In genomic region chr19:35712529-35712909, GRCh38 we compare ENCODE assay signal across 19 cellular contexts. TPM values are rescaled to one million over a fixed set of nuclear protein-coding genes. Genes with fewer than 3 reads are reported as not detected.
DNase-seq lines count a peak whose midpoint lies in the region; ATAC-seq and TF ChIP-seq lines count a peak whose summit lies in the region.
"Had no signal": no experiment of that assay in that cellular context is flagged by ENCODE, and none has a peak within 500 bp of the region (broad histone marks: within the 10 kb centered on the region; RNA-seq: fewer than 3 reads in every experiment).

No MANE protein-coding gene starts in this region.

- H3K27ac Mint-ChIP-seq in CD8-positive, alpha-beta T cell: peak overlapping the region; percentile 90
- peak overlapping the region; percentile 95 for H3K27ac Mint-ChIP-seq in activated T-helper 1 cell treated with anti-CD3 and anti-CD28 coated beads, Interleukin-12 subunit alpha, Interleukin-12 subunit beta, Interleukin-2, Interleukin-4 antibody, amounts not matched to agents 30 ng/mL and 10 ng/mL and 1 ng/mL, durations not matched to agents 14 hours and 24 hours and 36 hours

- peak in 1 of 7 experiments; percentile 32 for DNase-seq in CD8-positive, alpha-beta T cell
- DNase-seq in Karpas-422: peak; percentile 28
- no peak for DNase-seq in activated T-helper 1 cell treated with anti-CD3 and anti-CD28 coated beads, Interleukin-12 subunit alpha, Interleukin-12 subunit beta, Interleukin-2, Interleukin-4 antibody, amounts not matched to agents 30 ng/mL and 10 ng/mL and 1 ng/mL, durations not matched to agents 14 hours and 24 hours and 36 hours (ENCODE audit: low spot score)
- peak; percentile 51 to 53 for DNase-seq in stimulated activated CD4-positive, alpha-beta T cell treated with anti-CD3 and anti-CD28 coated beads, Interleukin-2, amount 100 ng/mL, for 24 hours
- DNase-seq in hepatic stellate cell (ENCODE audit: low spot score): no peak
- DNase-seq in NCI-H2107 treated with DMSO at 0.1 percent for 48 hours (lab: John Stamatoyannopoulos, UW; ENCODE audit: unreplicated experiment): no peak
- DNase-seq in mucosa of gallbladder (ENCODE audit: low spot score): no peak
- no peak for DNase-seq in RKO (ENCODE audit: low spot score)
- DNase-seq: Caco-2, cerebellar nuclear complex, HCEC 1CT, mucosa of descending colon, NCI-H1694 treated with DMSO at 0.1 percent for 48 hours, NCI-H526 treated with DMSO at 0.1 percent for 48 hours, T1000 had no signal

- H3K9me3 ChIP-seq in CD8-positive, alpha-beta T cell (ENCODE audit: low read length): no peaks in the 10 kb centered on the region
- H3K9me3 ChIP-seq in Karpas-422 (ENCODE audit: low read length): no peaks in the 10 kb centered on the region
- H3K9me3 ChIP-seq: Caco-2, mucosa of descending colon, prostate gland, suprapubic skin had no signal

- H4K20me1 ChIP-seq in Karpas-422 (ENCODE audit: insufficient read depth, low read depth, low read length): 0 out of 2 replicates have a peak, but pooled peaks cover 8% of the 10 kb centered on the region

- H3K9me3 Mint-ChIP-seq in CD8-positive, alpha-beta T cell: no peaks in the 10 kb centered on the region
- no peaks in the 10 kb centered on the region for H3K9me3 Mint-ChIP-seq in activated T-helper 1 cell treated with anti-CD3 and anti-CD28 coated beads, Interleukin-12 subunit alpha, Interleukin-12 subunit beta, Interleukin-2, Interleukin-4 antibody, amounts not matched to agents 30 ng/mL and 10 ng/mL and 1 ng/mL, durations not matched to agents 14 hours and 24 hours and 36 hours

- H3K36me3 ChIP-seq in CD8-positive, alpha-beta T cell (ENCODE audit: insufficient read depth, low read length): no peaks in the 10 kb centered on the region
- no peaks in the 10 kb centered on the region for H3K36me3 ChIP-seq in Karpas-422 (ENCODE audit: insufficient read depth, low read length)
- H3K36me3 ChIP-seq: prostate gland, suprapubic skin had no signal

- no peaks in the 10 kb centered on the region for H3K36me3 Mint-ChIP-seq in CD8-positive, alpha-beta T cell
- H3K36me3 Mint-ChIP-seq in activated T-helper 1 cell treated with anti-CD3 and anti-CD28 coated beads, Interleukin-12 subunit alpha, Interleukin-12 subunit beta, Interleukin-2, Interleukin-4 antibody, amounts not matched to agents 30 ng/mL and 10 ng/mL and 1 ng/mL, durations not matched to agents 14 hours and 24 hours and 36 hours (ENCODE audit: low read depth): peaks cover 25% of the 10 kb centered on the region

- H3K4me1 Mint-ChIP-seq in CD8-positive, alpha-beta T cell (ENCODE audit: low read depth): peaks cover 55% of the 10 kb centered on the region
- H3K4me1 Mint-ChIP-seq in activated T-helper 1 cell treated with anti-CD3 and anti-CD28 coated beads, Interleukin-12 subunit alpha, Interleukin-12 subunit beta, Interleukin-2, Interleukin-4 antibody, amounts not matched to agents 30 ng/mL and 10 ng/mL and 1 ng/mL, durations not matched to agents 14 hours and 24 hours and 36 hours (ENCODE audit: low read depth): peaks cover 53% of the 10 kb centered on the region

- peak overlapping the region; percentile 28 for H3K27ac ChIP-seq in CD8-positive, alpha-beta T cell (ENCODE audit: low read depth, low read length)
- H3K27ac ChIP-seq in Karpas-422 (ENCODE audit: low read length): no peak overlapping the region
- H3K27ac ChIP-seq: prostate gland, suprapubic skin had no signal

- no peak overlapping the region for H2AFZ ChIP-seq in Karpas-422 (ENCODE audit: low read length)

- no peak overlapping the region for H3K4me3 ChIP-seq in CD8-positive, alpha-beta T cell (ENCODE audit: low read depth, low read length)
- H3K4me3 ChIP-seq in Karpas-422 (ENCODE audit: low read length): no peak overlapping the region
- H3K4me3 ChIP-seq: mucosa of descending colon, prostate gland, suprapubic skin had no signal

- CTCF ChIA-PET in CD8-positive, alpha-beta T cell (lab: Charles Lee): interaction anchor here (1.5 to 4.2 kb wide), 5 partner anchors 14 to 202 kb away, joined by 5 to 45 read pairs (median 6); no protein-coding TSS in a partner anchor

- H3K4me1 ChIP-seq in CD8-positive, alpha-beta T cell (ENCODE audit: insufficient read depth, low read length): peaks cover 49% of the 10 kb centered on the region
- peaks cover 24% of the 10 kb centered on the region for H3K4me1 ChIP-seq in Karpas-422 (ENCODE audit: low read length)

- no peak overlapping the region for H3K4me2 ChIP-seq in Karpas-422 (ENCODE audit: low read depth, low read length, poor library complexity, severe bottlenecking)

- H3K27me3 ChIP-seq in CD8-positive, alpha-beta T cell (ENCODE audit: insufficient read depth, low read length): no peaks in the 10 kb centered on the region
- H3K27me3 ChIP-seq in Karpas-422 (ENCODE audit: low read length): no peaks in the 10 kb centered on the region
- H3K27me3 ChIP-seq: suprapubic skin had no signal

- ATAC-seq in CD8-positive, alpha-beta T cell: no peak
- ATAC-seq: mucosa of descending colon had no signal

- H3K9me2 ChIP-seq in Karpas-422 (replicated peaks; ENCODE audit: insufficient read depth, low read length): no peaks in the 10 kb centered on the region

- POLR2A ChIA-PET in CD8-positive, alpha-beta T cell (lab: Charles Lee): interaction anchor here (0.5 to 3.0 kb wide), 3 partner anchors 10 to 36 kb away, joined by 3 to 22 read pairs (median 4); partner anchors contain the start of gene LIN37

- no peaks in the 10 kb centered on the region for H3K27me3 Mint-ChIP-seq in CD8-positive, alpha-beta T cell (ENCODE audit: low read depth)
- no peaks in the 10 kb centered on the region for H3K27me3 Mint-ChIP-seq in activated T-helper 1 cell treated with anti-CD3 and anti-CD28 coated beads, Interleukin-12 subunit alpha, Interleukin-12 subunit beta, Interleukin-2, Interleukin-4 antibody, amounts not matched to agents 30 ng/mL and 10 ng/mL and 1 ng/mL, durations not matched to agents 14 hours and 24 hours and 36 hours (ENCODE audit: insufficient read depth)

- TF ChIP-seq CTCF in CD8-positive, alpha-beta T cell (IDR thresholded peaks at IDR 0.05): no peak

- H3K4me3 Mint-ChIP-seq in CD8-positive, alpha-beta T cell: peak overlapping the region; percentile 59
- H3K4me3 Mint-ChIP-seq in activated T-helper 1 cell treated with anti-CD3 and anti-CD28 coated beads, Interleukin-12 subunit alpha, Interleukin-12 subunit beta, Interleukin-2, Interleukin-4 antibody, amounts not matched to agents 30 ng/mL and 10 ng/mL and 1 ng/mL, durations not matched to agents 14 hours and 24 hours and 36 hours: peak overlapping the region; percentile 99

- intact Hi-C loops in CD8-positive, alpha-beta T cell (cut with DNase I, micrococcal nuclease): no loop called here
- intact Hi-C loops in activated T-helper 1 cell treated with anti-CD3 and anti-CD28 coated beads, Interleukin-12 subunit alpha, Interleukin-12 subunit beta, Interleukin-2, Interleukin-4 antibody, amounts not matched to agents 30 ng/mL and 10 ng/mL and 1 ng/mL, durations not matched to agents 14 hours and 24 hours and 36 hours (cut with micrococcal nuclease): no loop called here

- no peak overlapping the region for H3K9ac ChIP-seq in Karpas-422 (ENCODE audit: low read length)

- H3K79me2 ChIP-seq in Karpas-422 (ENCODE audit: low read length): no peaks in the 10 kb centered on the region

RNA-seq across cellular contexts. Expression of gene KMT2B, which starts 5.3 kb away (rescaled TPM):
- total RNA-seq in CD8-positive, alpha-beta T cell: 10 to 100 TPM; 57.4 to 61.0 TPM
- 15.3 and 21.4 TPM in 2 replicates for total RNA-seq in Karpas-422 (2014; rRNA removed; shearing (Covaris generic); ENCODE audit: low replicate concordance)
- total RNA-seq in activated T-helper 1 cell treated with anti-CD3 and anti-CD28 coated beads, Interleukin-12 subunit alpha, Interleukin-12 subunit beta, Interleukin-2, Interleukin-4 antibody, amounts not matched to agents 30 ng/mL and 10 ng/mL and 1 ng/mL, durations not matched to agents 14 hours and 24 hours and 36 hours: 61.9 and 65.2 TPM in 2 replicates
- total RNA-seq in mucosa of gallbladder: 45.1 TPM

RNA-seq across cellular contexts. Expression of gene ZBTB32, which starts 8.2 kb away (rescaled TPM):
- total RNA-seq in CD8-positive, alpha-beta T cell: 1 to 10 TPM; 4.3 to 7.3 TPM
- not detected in 2 replicates for total RNA-seq in Karpas-422 (2014; rRNA removed; shearing (Covaris generic); ENCODE audit: low replicate concordance)
- total RNA-seq in activated T-helper 1 cell treated with anti-CD3 and anti-CD28 coated beads, Interleukin-12 subunit alpha, Interleukin-12 subunit beta, Interleukin-2, Interleukin-4 antibody, amounts not matched to agents 30 ng/mL and 10 ng/mL and 1 ng/mL, durations not matched to agents 14 hours and 24 hours and 36 hours: 126 TPM in 2 replicates
- 0.43 TPM for total RNA-seq in mucosa of gallbladder
- total RNA-seq: Caco-2, kidney epithelial cell, LHCN-M2, suprapubic skin had no signal

RNA-seq across cellular contexts. Expression of gene IGFLR1, which starts 29.7 kb away (rescaled TPM):
- 10 to 100 TPM; 31.7 to 38.2 TPM for total RNA-seq in CD8-positive, alpha-beta T cell
- total RNA-seq in Karpas-422 (2014; rRNA removed; shearing (Covaris generic); ENCODE audit: low replicate concordance): 1.5 and 15.2 TPM in 2 replicates
- total RNA-seq in activated T-helper 1 cell treated with anti-CD3 and anti-CD28 coated beads, Interleukin-12 subunit alpha, Interleukin-12 subunit beta, Interleukin-2, Interleukin-4 antibody, amounts not matched to agents 30 ng/mL and 10 ng/mL and 1 ng/mL, durations not matched to agents 14 hours and 24 hours and 36 hours: 105 and 106 TPM in 2 replicates
- total RNA-seq in mucosa of gallbladder: 14.8 TPM

RNA-seq across cellular contexts. Expression of gene U2AF1L4, which starts 32.7 kb away (rescaled TPM):
- 10 to 100 TPM; 65.2 to 69.5 TPM for total RNA-seq in CD8-positive, alpha-beta T cell
- 31.7 and 50.4 TPM in 2 replicates for total RNA-seq in Karpas-422 (2014; rRNA removed; shearing (Covaris generic); ENCODE audit: low replicate concordance)
- total RNA-seq in activated T-helper 1 cell treated with anti-CD3 and anti-CD28 coated beads, Interleukin-12 subunit alpha, Interleukin-12 subunit beta, Interleukin-2, Interleukin-4 antibody, amounts not matched to agents 30 ng/mL and 10 ng/mL and 1 ng/mL, durations not matched to agents 14 hours and 24 hours and 36 hours: 28.1 and 29.7 TPM in 2 replicates
- total RNA-seq in mucosa of gallbladder: 23.9 TPM

RNA-seq across cellular contexts. Expression of gene PSENEN, which starts 32.9 kb away (rescaled TPM):
- total RNA-seq in CD8-positive, alpha-beta T cell: 10 to 100 TPM in 1 of 2 experiments, 1 to 10 TPM in 1; 9.4 to 11.1 TPM
- 47.7 and 112 TPM in 2 replicates for total RNA-seq in Karpas-422 (2014; rRNA removed; shearing (Covaris generic); ENCODE audit: low replicate concordance)
- 50.6 and 54.6 TPM in 2 replicates for total RNA-seq in activated T-helper 1 cell treated with anti-CD3 and anti-CD28 coated beads, Interleukin-12 subunit alpha, Interleukin-12 subunit beta, Interleukin-2, Interleukin-4 antibody, amounts not matched to agents 30 ng/mL and 10 ng/mL and 1 ng/mL, durations not matched to agents 14 hours and 24 hours and 36 hours
- total RNA-seq in mucosa of gallbladder: 67.9 TPM

Comparison
In these comparisons a context has a peak if more than half of its experiments do, and no peak if none do; other contexts are left out.
1. DNase-seq: peak in Karpas-422 (single experiment) and stimulated activated CD4-positive, alpha-beta T cell treated with anti-CD3 and anti-CD28 coated beads, Interleukin-2, amount 100 ng/mL, for 24 hours (2 of 2); none in activated T-helper 1 cell treated with anti-CD3 and anti-CD28 coated beads, Interleukin-12 subunit alpha, Interleukin-12 subunit beta, Interleukin-2, Interleukin-4 antibody, amounts not matched to agents 30 ng/mL and 10 ng/mL and 1 ng/mL, durations not matched to agents 14 hours and 24 hours and 36 hours (single experiment), hepatic stellate cell (single experiment), NCI-H2107 treated with DMSO at 0.1 percent for 48 hours (single experiment), mucosa of gallbladder (single experiment) and RKO (single experiment).
2. RNA of gene ZBTB32, which starts 8.2 kb away (total RNA-seq): 126 TPM in activated T-helper 1 cell treated with anti-CD3 and anti-CD28 coated beads, Interleukin-12 subunit alpha, Interleukin-12 subunit beta, Interleukin-2, Interleukin-4 antibody, amounts not matched to agents 30 ng/mL and 10 ng/mL and 1 ng/mL, durations not matched to agents 14 hours and 24 hours and 36 hours; 4.3 to 7.3 TPM in CD8-positive, alpha-beta T cell, 0.43 TPM in mucosa of gallbladder (single experiment) and not detected in Karpas-422; every median in the first group is over 10 times any median in the second.